In genomic region chr16:15704545-15704987, GRCh38 we compare ENCODE assay signal across 8 cellular contexts. TPM values are rescaled to one million over a fixed set of nuclear protein-coding genes. Genes with fewer than 3 reads are reported as not detected.
DNase-seq lines count a peak whose midpoint lies in the region; ATAC-seq and TF ChIP-seq lines count a peak whose summit lies in the region.

No MANE protein-coding gene starts in this region.

- no peak for TF ChIP-seq POLR2A in vagina (IDR thresholded peaks at IDR 0.05)

- DNase-seq in Daoy (ENCODE audit: low read depth) (peak; percentile 58), LNCaP clone FGC (ENCODE audit: low read depth) (peak; percentile 14), heart right ventricle (peak; percentile 68 to 81), putamen (ENCODE audit: low spot score) (peak; percentile 70), vagina (ENCODE audit: extremely low spot score in 2 of 2) (no peak)
- DNase-seq in activated naive CD8-positive, alpha-beta T cell treated with anti-CD3 and anti-CD28 coated beads for 36 hours: peak; percentile 56

- 0 out of 2 replicates have a peak, but pooled peaks cover 3% of the 10 kb centered on the region for H3K36me3 ChIP-seq in SU-DHL-6 (ENCODE audit: low read length)
- peaks cover 0 to 72% (median 19%) of the 10 kb centered on the region in 9 donors for H3K36me3 ChIP-seq in heart right ventricle
- H3K36me3 ChIP-seq in vagina: peaks cover 0 to 47% of the 10 kb centered on the region in 2 donors

- H2AFZ ChIP-seq in SU-DHL-6 (ENCODE audit: low read depth, low read length, severe bottlenecking): no peak overlapping the region

- H3K4me3 ChIP-seq in LNCaP clone FGC (ENCODE audit: low read depth, low read length) (no peak overlapping the region), SU-DHL-6 (ENCODE audit: insufficient read depth, low read length, poor library complexity, severe bottlenecking) (no peak overlapping the region), heart right ventricle (no peak overlapping the region), vagina (no peak overlapping the region)

- no peaks in the 10 kb centered on the region for H4K20me1 ChIP-seq in SU-DHL-6 (ENCODE audit: low read depth, low read length)

- no peak overlapping the region for H3K27ac ChIP-seq in SU-DHL-6 (ENCODE audit: low read depth, low read length)
- H3K27ac ChIP-seq in heart right ventricle: no peak overlapping the region
- H3K27ac ChIP-seq in vagina: no peak overlapping the region

- TF ChIP-seq CTCF in LNCaP clone FGC (IDR thresholded peaks at IDR 0.05; ENCODE audit: control insufficient read depth, extremely low read depth, insufficient read depth) (peak; percentile 80), SU-DHL-6 (IDR thresholded peaks at IDR 0.05; ENCODE audit: insufficient read depth, low read length, poor library complexity, severe bottlenecking) (peak; percentile 68), heart right ventricle (IDR thresholded peaks at IDR 0.05) (peak; percentile 63 to 87 (median 83)), vagina (IDR thresholded peaks at IDR 0.05) (peak; percentile 61 to 73 (median 62))

- H3K4me1 ChIP-seq in heart right ventricle (peaks cover 0 to 14% (median 0%) of the 10 kb centered on the region in 9 donors), vagina (peaks cover 6% of the 10 kb centered on the region)

- ATAC-seq in heart right ventricle (peak; percentile 57 to 91 (median 84)), GM18858 (IDR thresholded peaks at IDR 0.05; ENCODE audit: unreplicated experiment) (no peak)

- H3K9me2 ChIP-seq in SU-DHL-6 (replicated peaks; ENCODE audit: insufficient read depth, low read length): no peaks in the 10 kb centered on the region

- H3K79me2 ChIP-seq in SU-DHL-6 (ENCODE audit: insufficient read depth, low read length): no peaks in the 10 kb centered on the region

- H3K27ac Mint-ChIP-seq in activated naive CD8-positive, alpha-beta T cell treated with anti-CD3 and anti-CD28 coated beads for 36 hours: peak overlapping the region; percentile 60

- H3K9ac ChIP-seq in SU-DHL-6 (ENCODE audit: low read length): no peak overlapping the region

- H3K4me1 Mint-ChIP-seq in activated naive CD8-positive, alpha-beta T cell treated with anti-CD3 and anti-CD28 coated beads for 36 hours: peaks cover 20% of the 10 kb centered on the region

- H3K36me3 Mint-ChIP-seq in activated naive CD8-positive, alpha-beta T cell treated with anti-CD3 and anti-CD28 coated beads for 36 hours: peaks cover 7% of the 10 kb centered on the region

- H3K9me3 ChIP-seq in SU-DHL-6 (ENCODE audit: insufficient read depth, low read length) (no peaks in the 10 kb centered on the region), heart right ventricle (no peaks in the 10 kb centered on the region), vagina (no peaks in the 10 kb centered on the region)

- 67 to 79% methylated on average over 8 of the region's 8 CpGs for WGBS in heart right ventricle, 2 donors

- intact Hi-C loops in heart right ventricle (cut with DNase I): loop anchor here in 9 of 10 donors (2.0 to 10.0 kb wide), 7 partner anchors 60 to 280 kb away; partner anchors contain the start of gene MARF1 (in 5 of the 9)
- intact Hi-C loops in vagina (cut with DNase I): no loop called here

- H3K27me3 ChIP-seq in SU-DHL-6 (ENCODE audit: low read length) (no peaks in the 10 kb centered on the region), heart right ventricle (no peaks in the 10 kb centered on the region), vagina (no peaks in the 10 kb centered on the region)

- no peak overlapping the region for H3K4me2 ChIP-seq in SU-DHL-6 (ENCODE audit: low read depth, low read length, poor library complexity, severe bottlenecking)

- H3F3A ChIP-seq in SU-DHL-6 (ENCODE audit: insufficient read depth): peaks cover 12% of the 10 kb centered on the region

- H3K4me3 Mint-ChIP-seq in activated naive CD8-positive, alpha-beta T cell treated with anti-CD3 and anti-CD28 coated beads for 36 hours: no peak overlapping the region

- no peaks in the 10 kb centered on the region for H3K9me3 Mint-ChIP-seq in activated naive CD8-positive, alpha-beta T cell treated with anti-CD3 and anti-CD28 coated beads for 36 hours

- H3K27me3 Mint-ChIP-seq in activated naive CD8-positive, alpha-beta T cell treated with anti-CD3 and anti-CD28 coated beads for 36 hours: no peaks in the 10 kb centered on the region

RNA-seq across cellular contexts. Expression of gene NDE1, which starts 54.5 kb away (rescaled TPM):
- total RNA-seq in Daoy (2014; rRNA removed; shearing (Covaris generic)): 42.7 and 70.8 TPM in 2 replicates
- total RNA-seq in activated naive CD8-positive, alpha-beta T cell treated with anti-CD3 and anti-CD28 coated beads for 36 hours: 100 to 1,000 TPM; 115 to 117 TPM
- total RNA-seq in heart right ventricle: 10 to 100 TPM; 12.0 to 29.0 (median 20.0) TPM
- 10 to 100 TPM in 1 of 2 donors, 1 to 10 TPM in 1; 6.0 to 10.7 TPM for polyA plus RNA-seq in heart right ventricle
- total RNA-seq in vagina: 55.0 TPM

Comparison
In these comparisons a context has a peak if more than half of its experiments do, and no peak if none do; other contexts are left out.
1. DNase-seq: peak in Daoy (single experiment), LNCaP clone FGC (single experiment), activated naive CD8-positive, alpha-beta T cell treated with anti-CD3 and anti-CD28 coated beads for 36 hours (single experiment), heart right ventricle (2 of 2) and putamen (single experiment); none in vagina (0 of 2).
2. Peak in every context shown above with its lines, with median percentiles within 50 percentile points of each other: CTCF ChIP-seq.